In the genomic region with DNA sequence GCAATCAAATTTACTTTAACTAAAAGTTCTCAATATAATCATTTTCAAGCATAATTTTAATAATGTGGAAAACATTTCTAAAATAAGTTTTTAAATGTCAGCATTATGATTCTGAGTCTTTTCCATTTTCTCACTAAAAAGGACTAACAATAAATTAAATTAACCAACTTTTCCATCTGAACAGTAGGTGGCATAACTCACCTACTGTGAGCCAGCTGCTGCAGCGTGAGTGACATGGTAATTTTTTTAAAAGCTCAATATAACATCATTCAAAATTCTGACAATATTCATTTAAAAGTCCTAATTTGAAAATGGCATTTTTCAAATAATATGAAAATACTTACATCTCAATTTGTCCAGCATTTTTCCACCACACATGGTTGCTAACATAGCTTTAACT, we compare ENCODE assay signal across 10 cellular contexts.
DNase-seq lines count a peak whose midpoint lies in the region; ATAC-seq and TF ChIP-seq lines count a peak whose summit lies in the region.
"Had no signal": no experiment of that assay in that cellular context is flagged by ENCODE, and none has a peak within 500 bp of the region (broad histone marks: within the 10 kb centered on the region; RNA-seq: fewer than 3 reads in every experiment).

No MANE protein-coding gene starts in this region.

- H3K27ac ChIP-seq in tibial artery: no peak overlapping the region
- H3K27ac ChIP-seq: SJSA1 had no signal

- DNase-seq in Caco-2 (no peak), HEK293T (ENCODE audit: extremely low spot score) (peak; percentile 22), SK-N-DZ (ENCODE audit: low spot score) (peak; percentile 5), foreskin melanocyte (peak; percentile 14), tibial artery (no peak), ureter (ENCODE audit: low spot score) (no peak)

- H3K4me1 Mint-ChIP-seq in Caco-2 (ENCODE audit: low read depth, unreplicated experiment): peaks cover 30% of the 10 kb centered on the region

- BruUV-seq in Caco-2 (replicated peaks; lab: Mats Ljungman, UMichigan): no TSS peak

- no peaks in the 10 kb centered on the region for H3K9me3 Mint-ChIP-seq in Caco-2 (ENCODE audit: unreplicated experiment)
- H3K9me3 Mint-ChIP-seq: naive thymus-derived CD8-positive, alpha-beta T cell had no signal

- intact Hi-C loops in Caco-2 (cut with micrococcal nuclease; ENCODE audit: unreplicated experiment) (loop anchor here (1.0 to 5.0 kb wide), 3 partner anchors 57 to 245 kb away; no protein-coding TSS in a partner anchor), tibial artery (cut with DNase I; ENCODE audit: low total_unique reads) (loop anchor here (5.0 kb wide), 1 partner anchor 60 kb away; no protein-coding TSS in a partner anchor)

- POLR2A ChIA-PET in Caco-2 (lab: Charles Lee): interaction anchor here (0.8 kb wide), 1 partner anchor 58 kb away, joined by 4 read pairs; no protein-coding TSS in a partner anchor
- POLR2A ChIA-PET in HEK293T (lab: Yijun Ruan, JAX): interaction anchor here (1.5 to 1.9 kb wide), 2 partner anchors 57 to 66 kb away, joined by 6 to 10 read pairs; partner anchors contain the start of gene DTNB

- no peaks in the 10 kb centered on the region for H3K27me3 ChIP-seq in Caco-2 (replicated peaks; ENCODE audit: control insufficient read depth, insufficient read depth, low read length)
- H3K27me3 ChIP-seq in tibial artery: no peaks in the 10 kb centered on the region
- H3K27me3 ChIP-seq: SJSA1 had no signal

- H3K36me3 Mint-ChIP-seq in Caco-2 (ENCODE audit: insufficient read depth, unreplicated experiment): no peaks in the 10 kb centered on the region

- H3K4me3 ChIP-seq in Caco-2 (ENCODE audit: low read depth, low read length) (no peak overlapping the region), tibial artery (no peak overlapping the region)
- H3K4me3 ChIP-seq: SJSA1 had no signal

- no peak overlapping the region for H3K4me3 Mint-ChIP-seq in Caco-2 (ENCODE audit: unreplicated experiment)
- H3K4me3 Mint-ChIP-seq: naive thymus-derived CD8-positive, alpha-beta T cell had no signal

- H3K4me1 ChIP-seq in Caco-2: peaks cover 49% of the 10 kb centered on the region
- H3K4me1 ChIP-seq in tibial artery: no peaks in the 10 kb centered on the region
- H3K4me1 ChIP-seq: SJSA1 had no signal

- no peaks in the 10 kb centered on the region for H3K27me3 Mint-ChIP-seq in Caco-2 (ENCODE audit: insufficient read depth, unreplicated experiment)
- H3K27me3 Mint-ChIP-seq: naive thymus-derived CD8-positive, alpha-beta T cell had no signal

- CTCF ChIA-PET in Caco-2 (lab: Charles Lee): interaction anchor here (0.6 to 4.1 kb wide), 14 partner anchors 9 to 492 kb away, joined by 3 to 136 read pairs (median 5); no protein-coding TSS in a partner anchor
- CTCF ChIA-PET in HEK293T (lab: Yijun Ruan, JAX): interaction anchor here (0.8 to 3.5 kb wide), 8 partner anchors 9 to 92 kb away, joined by 3 to 47 read pairs (median 4); partner anchors contain the start of gene DTNB

- ATAC-seq in HG03378 (IDR thresholded peaks at IDR 0.05; ENCODE audit: unreplicated experiment) (no peak), HG02623 (IDR thresholded peaks at IDR 0.05; ENCODE audit: unreplicated experiment) (no peak)

- H3K36me3 ChIP-seq in Caco-2 (ENCODE audit: control insufficient read depth, insufficient read depth, low read length) (no peaks in the 10 kb centered on the region), tibial artery (no peaks in the 10 kb centered on the region)
- H3K36me3 ChIP-seq: SJSA1 had no signal

- no peak overlapping the region for H3K27ac Mint-ChIP-seq in Caco-2 (ENCODE audit: unreplicated experiment)
- H3K27ac Mint-ChIP-seq: naive thymus-derived CD8-positive, alpha-beta T cell had no signal

- TF ChIP-seq CTCF in Caco-2 (IDR thresholded peaks at IDR 0.05; ENCODE audit: insufficient read depth in 1 of 2, low read depth in 1 of 2, low read length in 1 of 2, severe bottlenecking in 1 of 2, unreplicated experiment in 1 of 2) (peak; percentile 69 to 84), tibial artery (IDR thresholded peaks at IDR 0.05) (peak; percentile 63 to 77)

- no peaks in the 10 kb centered on the region for H3K9me3 ChIP-seq in Caco-2
- H3K9me3 ChIP-seq in tibial artery: no peaks in the 10 kb centered on the region
- H3K9me3 ChIP-seq: SJSA1 had no signal

TF ChIP-seq in HEK293T, 16 proteins besides CTCF, POLR2A, EP300 and RAD21:
- TF ChIP-seq FOXK2 (IDR thresholded peaks at IDR 0.05) (no peak), ZNF384 (IDR thresholded peaks at IDR 0.05) (peak; percentile 64), ELF4 (IDR thresholded peaks at IDR 0.05) (no peak), PKNOX1 (IDR thresholded peaks at IDR 0.05) (peak; percentile 90), NFRKB (IDR thresholded peaks at IDR 0.05) (no peak)

Comparison
In these comparisons a context has a peak if more than half of its experiments do, and no peak if none do; other contexts are left out.
1. DNase-seq: peak in HEK293T (single experiment), SK-N-DZ (single experiment) and foreskin melanocyte (single experiment); none in Caco-2 (0 of 2), tibial artery (0 of 2) and ureter (single experiment).